13 cellular contexts compared by ENCODE assay signal in the genomic region with DNA sequence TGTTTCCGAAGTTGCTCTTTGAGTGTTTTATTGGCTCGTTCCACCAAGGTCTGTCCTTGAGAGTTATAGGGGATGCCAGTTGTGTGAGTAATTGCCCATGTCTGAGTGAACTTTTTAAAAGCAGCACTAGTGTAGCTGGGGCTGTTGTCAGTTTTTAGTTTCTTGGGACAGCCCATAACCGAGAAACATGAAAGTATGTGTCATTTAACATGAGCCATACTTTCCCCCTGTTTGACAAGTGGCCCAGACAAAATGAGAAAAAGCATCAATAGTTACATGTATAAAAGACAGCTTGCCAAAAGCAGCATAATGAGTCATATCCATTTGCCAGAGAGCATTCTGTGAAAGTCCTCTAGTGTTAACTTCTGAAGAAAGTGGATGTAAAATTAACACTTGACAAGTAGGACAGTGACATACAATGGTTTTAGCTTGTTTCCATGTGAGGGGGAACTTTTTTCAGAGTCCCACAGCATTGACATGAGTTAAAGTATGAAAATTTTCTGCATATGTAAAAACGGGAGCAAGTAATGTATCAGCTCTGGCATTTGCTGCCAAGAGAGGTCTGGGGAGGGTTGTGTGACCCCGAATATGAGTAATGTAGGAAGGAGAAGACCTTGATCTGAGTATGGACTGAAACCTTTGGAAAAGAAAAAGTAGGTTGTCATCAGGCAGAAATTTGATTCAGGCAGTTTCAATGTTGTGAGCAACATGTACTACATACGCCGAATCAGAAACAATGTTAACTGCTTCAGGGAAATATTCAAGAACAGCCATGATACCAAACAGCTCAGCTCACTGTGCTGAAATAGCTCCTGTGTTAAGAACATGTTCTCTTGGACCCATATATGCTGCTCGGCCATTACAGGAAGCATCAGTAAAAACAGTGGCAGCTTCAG. TPM values are rescaled to one million over a fixed set of nuclear protein-coding genes. Genes with fewer than 3 reads are reported as not detected.
DNase-seq lines count a peak whose midpoint lies in the region; FAIRE-seq and TF ChIP-seq lines count a peak whose summit lies in the region.
"Had no signal": no experiment of that assay in that cellular context is flagged by ENCODE, and none has a peak within 500 bp of the region (broad histone marks: within the 10 kb centered on the region; RNA-seq: fewer than 3 reads in every experiment).

No MANE protein-coding gene starts in this region.

- H3K56ac ChIP-seq in H9 (ENCODE audit: insufficient read length, low read depth, low read length), result no peak overlapping the region

- H4K5ac ChIP-seq in H9 (ENCODE audit: insufficient read length, low read depth, low read length), result no peak overlapping the region

- no peak overlapping the region for H2BK120ac ChIP-seq in H9 (ENCODE audit: low read depth, low read length, poor library complexity, severe bottlenecking)

- no peaks in the 10 kb centered on the region for H3K36me3 Mint-ChIP-seq in activated T-cell treated with anti-CD3 and anti-CD28 coated beads, Interleukin-2, amount 50 U/mL, for 24 hours (ENCODE audit: low read depth)
- peaks cover 6 to 15% (median 6%) of the 10 kb centered on the region in 3 experiments; a peak in 6 of 7 replicates for H3K36me3 Mint-ChIP-seq in H9 (ENCODE audit: insufficient read depth in 1 of 3, low read depth in 3 of 3)
- H3K36me3 Mint-ChIP-seq: CD14-positive monocyte had no signal

- no peaks in the 10 kb centered on the region for H3K9me3 Mint-ChIP-seq in activated T-cell treated with anti-CD3 and anti-CD28 coated beads, Interleukin-2, amount 50 U/mL, for 24 hours
- peaks cover 4 to 7% of the 10 kb centered on the region in 2 experiments for H3K9me3 Mint-ChIP-seq in H9
- H3K9me3 Mint-ChIP-seq: memory B cell had no signal

- no peak overlapping the region for H3K9ac ChIP-seq in endothelial cell of umbilical vein (replicated peaks; ENCODE audit: extremely low read depth, insufficient read depth, low read length)
- peak overlapping the region in 2 of 3 donors; percentile 8 to 18 for H3K9ac ChIP-seq in skeletal muscle tissue (ENCODE audit: low read depth in 1 of 3, low read length in 3 of 3)
- no peak overlapping the region for H3K9ac ChIP-seq in H9 (ENCODE audit: extremely low read depth, insufficient read length, low read length)

- TF ChIP-seq POLR2A in endothelial cell of umbilical vein (IDR thresholded peaks at IDR 0.05; ENCODE audit: low read depth, low read length) (no peak), uterus (IDR thresholded peaks at IDR 0.05) (no peak)

- H2AFZ ChIP-seq in endothelial cell of umbilical vein (ENCODE audit: low read depth, low read length) (no peak overlapping the region), H9 (ENCODE audit: low read length) (no peak overlapping the region)

- H4K8ac ChIP-seq in H9 (replicated peaks; ENCODE audit: insufficient read length, low read depth, low read length), result no peak overlapping the region

- no peak overlapping the region for H2AK5ac ChIP-seq in H9 (ENCODE audit: insufficient read length, low read length)

- no peak overlapping the region for H2BK5ac ChIP-seq in H9 (ENCODE audit: insufficient read length, low read length)

- H3K4me3 Mint-ChIP-seq in activated T-cell treated with anti-CD3 and anti-CD28 coated beads, Interleukin-2, amount 50 U/mL, for 24 hours, result peak overlapping the region; percentile 47
- H3K4me3 Mint-ChIP-seq in H9, result no peak overlapping the region
- H3K4me3 Mint-ChIP-seq: CD14-positive monocyte; memory B cell; T-helper 1 cell treated with Interleukin-12 subunit alpha and Interleukin-12 subunit beta and Interleukin-4 antibody, amounts not matched to agents 30 μg/mL and 1 μg/mL, for 36 hours had no signal

- H3K27ac ChIP-seq in endothelial cell of umbilical vein (ENCODE audit: insufficient read depth, low read depth, low read length), result no peak overlapping the region
- H3K27ac ChIP-seq in skeletal muscle tissue (ENCODE audit: low read depth, low read length), result peak overlapping the region; percentile 22
- H3K27ac ChIP-seq in H9 (ENCODE audit: insufficient read length, low read depth, low read length), result no peak overlapping the region
- no peak overlapping the region for H3K27ac ChIP-seq in uterus
- H3K27ac ChIP-seq: stomach had no signal

- no TSS peak for BruUV-seq in endothelial cell of umbilical vein (replicated peaks; lab: Mats Ljungman, UMichigan)

- H3K79me2 ChIP-seq in endothelial cell of umbilical vein (ENCODE audit: control insufficient read depth, insufficient read depth, low read length) (no peaks in the 10 kb centered on the region), H9 (ENCODE audit: insufficient read depth, low read length) (no peaks in the 10 kb centered on the region)

- intact Hi-C loops in endothelial cell of umbilical vein (cut with micrococcal nuclease) (no loop called here), uterus (cut with DNase I; ENCODE audit: low total_unique reads) (no loop called here)

- no peak overlapping the region for H3K14ac ChIP-seq in H9 (ENCODE audit: insufficient read depth, low read length)

- no CpG with 5 or more reads among the region's 8 CpGs for WGBS in H9 (ENCODE audit: extremely low coverage, insufficient read length, low lambda C conversion rate)

- H3K23me2 ChIP-seq in H9 (ENCODE audit: insufficient read length, low read depth, low read length, poor library complexity, severe bottlenecking), result no peaks in the 10 kb centered on the region

- no peak overlapping the region for H3K4ac ChIP-seq in H9 (ENCODE audit: low read depth, low read length)

- no peak overlapping the region for H2BK15ac ChIP-seq in H9 (ENCODE audit: low read depth, low read length)

- no peaks in the 10 kb centered on the region for H3K79me1 ChIP-seq in H9 (ENCODE audit: insufficient read depth, low read depth, low read length, poor library complexity, severe bottlenecking)

- H4K20me1 ChIP-seq in endothelial cell of umbilical vein (replicated peaks; ENCODE audit: control insufficient read depth, extremely low read depth, insufficient read depth, low read length) (no peaks in the 10 kb centered on the region), H9 (ENCODE audit: control insufficient read depth, insufficient read depth, insufficient read length) (no peaks in the 10 kb centered on the region)

- no peak overlapping the region for H3T11ph ChIP-seq in H9 (ENCODE audit: low read length)

- CTCF ChIA-PET in endothelial cell of umbilical vein (lab: Charles Lee), result interaction anchor here (1.0 kb wide), 1 partner anchor 9 kb away, joined by 6 read pairs; no protein-coding TSS in a partner anchor

- H3K4me3 ChIP-seq in endothelial cell of umbilical vein (replicated peaks in 1 of 3; ENCODE audit: insufficient read depth in 1 of 3, low read depth in 1 of 3, low read length in 3 of 3) (no peak overlapping the region), skeletal muscle tissue (ENCODE audit: low read length in 3 of 3) (no peak overlapping the region), uterus (no peak overlapping the region)
- H3K4me3 ChIP-seq: stomach had no signal

- H3K18ac ChIP-seq in H9 (ENCODE audit: insufficient read length, low read depth, low read length), result no peak overlapping the region

- no peaks in the 10 kb centered on the region for H3K9me1 ChIP-seq in endothelial cell of umbilical vein (replicated peaks; ENCODE audit: control insufficient read depth, extremely low read depth, insufficient read depth, low read length)

- dilution Hi-C loops in endothelial cell of umbilical vein (cut with MboI; ENCODE audit: extremely low pct_ligation_motif_present, low sequenced_read_pairs), result no loop called here

- H3K27me3 ChIP-seq in endothelial cell of umbilical vein (ENCODE audit: control insufficient read depth in 2 of 2, insufficient read depth in 2 of 2, low read length in 2 of 2) (peaks cover 0 to 7% of the 10 kb centered on the region in 2 experiments), skeletal muscle tissue (ENCODE audit: control insufficient read depth in 3 of 3, insufficient read depth in 3 of 3, low read length in 3 of 3) (no peaks in the 10 kb centered on the region), H9 (ENCODE audit: insufficient read depth, low read length) (no peaks in the 10 kb centered on the region), uterus (no peaks in the 10 kb centered on the region)
- H3K27me3 ChIP-seq: stomach had no signal

- H3K4me1 Mint-ChIP-seq in activated T-cell treated with anti-CD3 and anti-CD28 coated beads, Interleukin-2, amount 50 U/mL, for 24 hours (ENCODE audit: low read depth), result peaks cover 45% of the 10 kb centered on the region
- peaks cover 42 to 46% of the 10 kb centered on the region in 2 experiments for H3K4me1 Mint-ChIP-seq in H9

- TF ChIP-seq CTCF in endothelial cell of umbilical vein (IDR thresholded peaks at IDR 0.05; ENCODE audit: extremely low read depth in 1 of 2, insufficient read depth in 1 of 2, low read depth in 1 of 2, low read length in 2 of 2) (no peak), H9 (conservative IDR thresholded peaks at IDR 0.05) (no peak), uterus (IDR thresholded peaks at IDR 0.05) (no peak)

- POLR2A ChIA-PET in endothelial cell of umbilical vein (lab: Charles Lee), result interaction anchor here (1.5 kb wide), 1 partner anchor 19 kb away, joined by 6 read pairs; no protein-coding TSS in a partner anchor

- H3K4me1 ChIP-seq in endothelial cell of umbilical vein (ENCODE audit: control insufficient read depth, extremely low read depth, insufficient read depth, low read length) (peaks cover 6% of the 10 kb centered on the region), skeletal muscle tissue (ENCODE audit: control insufficient read depth in 3 of 3, insufficient read depth in 3 of 3, low read length in 3 of 3) (peaks cover 8 to 31% (median 10%) of the 10 kb centered on the region in 3 donors), H9 (ENCODE audit: insufficient read depth, low read length) (peaks cover 8% of the 10 kb centered on the region; the same call in 1 of the 2 replicates), uterus (no peaks in the 10 kb centered on the region)

- no peak for DNase-seq in activated T-cell treated with anti-CD3 and anti-CD28 coated beads, Interleukin-2, amount 50 U/mL, for 24 hours
- DNase-seq in activated T-cell treated with anti-CD3 and anti-CD28 coated beads for 4 hours, result no peak
- peak; percentile 32 for DNase-seq in RPMI7951 (ENCODE audit: low read depth)
- no peak for DNase-seq in endothelial cell of umbilical vein (ENCODE audit: low read depth, low spot score)
- DNase-seq in H9, result no peak
- no peak for DNase-seq in retina
- DNase-seq in uterus, result no peak
- DNase-seq: activated gamma-delta T cell, stomach had no signal

- H3K27me3 Mint-ChIP-seq in activated T-cell treated with anti-CD3 and anti-CD28 coated beads, Interleukin-2, amount 50 U/mL, for 24 hours, result peaks cover 19% of the 10 kb centered on the region
- H3K27me3 Mint-ChIP-seq in H9 (ENCODE audit: low read depth), result no peaks in the 10 kb centered on the region
- H3K27me3 Mint-ChIP-seq: memory B cell had no signal

- H2BK12ac ChIP-seq in H9 (ENCODE audit: insufficient read length, low read depth, low read length), result no peak overlapping the region

- FAIRE-seq in endothelial cell of umbilical vein (lab: Jason Lieb, UNC), result no peak

- H3K4me2 ChIP-seq in endothelial cell of umbilical vein (ENCODE audit: insufficient read depth, low read length) (no peak overlapping the region), H9 (ENCODE audit: insufficient read depth, insufficient read length, low read length) (no peak overlapping the region)

- H3K23ac ChIP-seq in H9 (ENCODE audit: insufficient read length, low read depth, low read length), result no peak overlapping the region

- H3K9me3 ChIP-seq in endothelial cell of umbilical vein (replicated peaks; ENCODE audit: control insufficient read depth, insufficient read depth, low read length) (no peaks in the 10 kb centered on the region), skeletal muscle tissue (ENCODE audit: control insufficient read depth in 3 of 3, low read length in 3 of 3) (no peaks in the 10 kb centered on the region), H9 (ENCODE audit: control insufficient read depth, low read depth, low read length) (peaks cover 1% of the 10 kb centered on the region), uterus (no peaks in the 10 kb centered on the region)

- H3K36me3 ChIP-seq in endothelial cell of umbilical vein (ENCODE audit: control insufficient read depth in 2 of 2, extremely low read depth in 1 of 2, insufficient read depth in 2 of 2, low read length in 2 of 2) (no peaks in the 10 kb centered on the region), skeletal muscle tissue (ENCODE audit: control insufficient read depth in 3 of 3, insufficient read depth in 3 of 3, low read length in 3 of 3) (no peaks in the 10 kb centered on the region), uterus (no peaks in the 10 kb centered on the region)
- H3K36me3 ChIP-seq: stomach had no signal

- H3K27ac Mint-ChIP-seq in activated T-cell treated with anti-CD3 and anti-CD28 coated beads, Interleukin-2, amount 50 U/mL, for 24 hours, result peak overlapping the region; percentile 99
- H3K27ac Mint-ChIP-seq in H9, result no peak overlapping the region
- H3K27ac Mint-ChIP-seq: CD14-positive monocyte; memory B cell; T-helper 1 cell treated with Interleukin-12 subunit alpha and Interleukin-12 subunit beta and Interleukin-4 antibody, amounts not matched to agents 30 μg/mL and 1 μg/mL, for 36 hours had no signal

- H2BK20ac ChIP-seq in H9 (ENCODE audit: low read depth, low read length, poor library complexity, severe bottlenecking), result no peak overlapping the region

- H4K91ac ChIP-seq in H9 (ENCODE audit: insufficient read length, low read depth, low read length), result no peak overlapping the region

RNA-seq across cellular contexts. Expression of a gene that starts 56.8 kb away (rescaled TPM):
- 16.3 and 22.0 TPM in 2 replicates for total RNA-seq in RPMI7951 (2014; rRNA removed; shearing (Covaris generic))
- total RNA-seq in endothelial cell of umbilical vein, result 3.6 and 4.1 TPM in 2 replicates
- polyA plus RNA-seq in endothelial cell of umbilical vein, result 3.8 and 5.3 TPM in 2 replicates
- polyA plus RNA-seq in endothelial cell of umbilical vein (2011; cell fraction: cytosol; rRNA removed), result 3.0 and 4.6 TPM in 2 replicates
- polyA plus RNA-seq in endothelial cell of umbilical vein (2011; cell fraction: nucleus; rRNA removed), result 1.7 and 1.9 TPM in 2 replicates
- polyA plus RNA-seq in endothelial cell of umbilical vein (2012), result 3.9 and 5.4 TPM in 2 replicates
- 2.0 and 2.2 TPM in 2 replicates for polyA minus RNA-seq in endothelial cell of umbilical vein
- polyA minus RNA-seq in endothelial cell of umbilical vein (2011; cell fraction: cytosol; rRNA and poly(A)+ RNA removed), result 11.2 TPM
- polyA minus RNA-seq in endothelial cell of umbilical vein (2011; cell fraction: nucleus; rRNA and poly(A)+ RNA removed), result 1.1 and 1.3 TPM in 2 replicates
- total RNA-seq in skeletal muscle tissue, result 10.4 TPM
- total RNA-seq in H9 (2021), result 6.2 and 6.4 TPM in 2 replicates
- total RNA-seq in uterus, result 10 to 100 TPM; 19.1 to 33.2 (median 25.7) TPM

Comparison
In these comparisons a context has a peak if more than half of its experiments do, and no peak if none do; other contexts are left out.
1. H3K9ac ChIP-seq: peak in skeletal muscle tissue (2 of 3); none in endothelial cell of umbilical vein (single experiment) and H9 (single experiment).